1 cellular context compared by ENCODE assay signal in the genomic region with DNA sequence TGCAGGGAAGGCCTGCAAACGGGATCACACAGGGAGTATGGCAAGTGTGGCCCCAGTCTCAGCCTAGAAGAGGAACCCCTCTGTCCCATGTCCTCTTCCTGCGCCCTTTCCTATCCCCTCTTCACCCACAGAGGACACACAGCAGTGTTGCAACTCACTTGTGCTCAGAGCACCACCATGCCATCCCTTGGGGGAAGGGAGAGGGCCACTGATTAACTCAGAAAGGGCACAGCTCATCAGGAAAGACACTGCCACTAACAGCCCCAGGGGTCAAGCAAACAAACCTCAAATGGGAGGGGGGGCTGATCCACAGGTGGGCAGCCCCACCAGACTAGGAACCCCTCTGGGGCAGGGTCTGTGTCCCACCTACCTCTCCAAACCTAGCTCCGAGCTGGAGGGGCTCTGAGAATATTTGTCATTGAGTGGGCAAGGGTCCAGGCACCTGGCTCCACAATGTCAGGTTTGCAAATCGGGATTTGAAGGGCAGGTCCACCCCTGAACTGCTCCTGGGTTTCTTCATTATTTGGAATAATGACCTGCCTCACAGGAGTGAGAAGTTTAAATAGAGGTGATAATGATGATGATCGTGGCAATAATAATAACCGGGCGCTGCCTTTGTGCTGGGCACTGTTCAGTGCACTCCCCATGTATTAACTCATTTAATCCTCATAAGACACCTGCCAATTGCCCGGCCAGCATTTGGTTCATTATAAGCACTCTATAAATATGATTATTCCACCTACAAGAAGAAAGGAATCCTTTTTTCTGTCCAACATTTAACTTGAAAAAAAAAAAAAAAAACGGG.
A peak's percentile ranks its signal among the peaks of the same experiment; 100 is the strongest.
TF ChIP-seq lines count a peak whose summit lies in the region.

No MANE protein-coding gene starts in this region.

TF ChIP-seq in K562, 482 proteins besides CTCF, POLR2A, EP300 and RAD21:
- TF ChIP-seq RB1 (IDR thresholded peaks at IDR 0.05; ENCODE audit: low read depth): no peak
- TF ChIP-seq ZNF239 (CRISPR knock-in tag; IDR thresholded peaks at IDR 0.05): no peak
- TF ChIP-seq CCAR2 (IDR thresholded peaks at IDR 0.05; ENCODE audit: low read depth, low read length): no peak
- TF ChIP-seq, protein P1, sequence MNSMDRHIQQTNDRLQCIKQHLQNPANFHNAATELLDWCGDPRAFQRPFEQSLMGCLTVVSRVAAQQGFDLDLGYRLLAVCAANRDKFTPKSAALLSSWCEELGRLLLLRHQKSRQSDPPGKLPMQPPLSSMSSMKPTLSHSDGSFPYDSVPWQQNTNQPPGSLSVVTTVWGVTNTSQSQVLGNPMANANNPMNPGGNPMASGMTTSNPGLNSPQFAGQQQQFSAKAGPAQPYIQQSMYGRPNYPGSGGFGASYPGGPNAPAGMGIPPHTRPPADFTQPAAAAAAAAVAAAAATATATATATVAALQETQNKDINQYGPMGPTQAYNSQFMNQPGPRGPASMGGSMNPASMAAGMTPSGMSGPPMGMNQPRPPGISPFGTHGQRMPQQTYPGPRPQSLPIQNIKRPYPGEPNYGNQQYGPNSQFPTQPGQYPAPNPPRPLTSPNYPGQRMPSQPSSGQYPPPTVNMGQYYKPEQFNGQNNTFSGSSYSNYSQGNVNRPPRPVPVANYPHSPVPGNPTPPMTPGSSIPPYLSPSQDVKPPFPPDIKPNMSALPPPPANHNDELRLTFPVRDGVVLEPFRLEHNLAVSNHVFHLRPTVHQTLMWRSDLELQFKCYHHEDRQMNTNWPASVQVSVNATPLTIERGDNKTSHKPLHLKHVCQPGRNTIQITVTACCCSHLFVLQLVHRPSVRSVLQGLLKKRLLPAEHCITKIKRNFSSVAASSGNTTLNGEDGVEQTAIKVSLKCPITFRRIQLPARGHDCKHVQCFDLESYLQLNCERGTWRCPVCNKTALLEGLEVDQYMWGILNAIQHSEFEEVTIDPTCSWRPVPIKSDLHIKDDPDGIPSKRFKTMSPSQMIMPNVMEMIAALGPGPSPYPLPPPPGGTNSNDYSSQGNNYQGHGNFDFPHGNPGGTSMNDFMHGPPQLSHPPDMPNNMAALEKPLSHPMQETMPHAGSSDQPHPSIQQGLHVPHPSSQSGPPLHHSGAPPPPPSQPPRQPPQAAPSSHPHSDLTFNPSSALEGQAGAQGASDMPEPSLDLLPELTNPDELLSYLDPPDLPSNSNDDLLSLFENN (IDR thresholded peaks at IDR 0.05; ENCODE audit: low read depth in 2 of 2, low read length in 2 of 2): no peak
- TF ChIP-seq SPI1 (IDR thresholded peaks at IDR 0.05; ENCODE audit: borderline replicate concordance, low read depth, low read length): 0 out of 2 replicates have a peak, but pooled peaks have one; percentile 14
- no peak for TF ChIP-seq MEF2D (tag; conservative IDR thresholded peaks at IDR 0.05; ENCODE audit: low read depth)
- TF ChIP-seq, protein P2, sequence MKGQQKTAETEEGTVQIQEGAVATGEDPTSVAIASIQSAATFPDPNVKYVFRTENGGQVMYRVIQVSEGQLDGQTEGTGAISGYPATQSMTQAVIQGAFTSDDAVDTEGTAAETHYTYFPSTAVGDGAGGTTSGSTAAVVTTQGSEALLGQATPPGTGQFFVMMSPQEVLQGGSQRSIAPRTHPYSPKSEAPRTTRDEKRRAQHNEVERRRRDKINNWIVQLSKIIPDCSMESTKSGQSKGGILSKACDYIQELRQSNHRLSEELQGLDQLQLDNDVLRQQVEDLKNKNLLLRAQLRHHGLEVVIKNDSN (CRISPR knock-in tag; IDR thresholded peaks at IDR 0.05): peak; percentile 40; the same call in 1 of the 2 replicates
- TF ChIP-seq, protein P3, sequence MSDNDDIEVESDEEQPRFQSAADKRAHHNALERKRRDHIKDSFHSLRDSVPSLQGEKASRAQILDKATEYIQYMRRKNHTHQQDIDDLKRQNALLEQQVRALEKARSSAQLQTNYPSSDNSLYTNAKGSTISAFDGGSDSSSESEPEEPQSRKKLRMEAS (CRISPR knock-in tag; IDR thresholded peaks at IDR 0.05): 0 out of 2 replicates have a peak, but pooled peaks have one; percentile 15
- no peak for TF ChIP-seq FOXK1 (CRISPR knock-in tag; IDR thresholded peaks at IDR 0.05; ENCODE audit: borderline replicate concordance)
- TF ChIP-seq ZBTB8A (IDR thresholded peaks at IDR 0.05; ENCODE audit: partially characterized antibody): no peak
